1 cellular context compared by ENCODE assay signal in genomic region chr1:1459156-1459555, GRCh38. TPM values are rescaled to one million over a fixed set of nuclear protein-coding genes. Genes with fewer than 3 reads are reported as not detected.
"Had no signal": no experiment of that assay in that cellular context is flagged by ENCODE, and none has a peak within 500 bp of the region (broad histone marks: within the 10 kb centered on the region; RNA-seq: fewer than 3 reads in every experiment).

No MANE protein-coding gene starts in this region.

RNA-seq across cellular contexts. Expression of gene VWA1, which starts 23.7 kb away (rescaled TPM):
- polyA plus RNA-seq: immature natural killer cell had no signal

RNA-seq across cellular contexts. Expression of gene ANKRD65, which starts 38.1 kb away (rescaled TPM):
- polyA plus RNA-seq: immature natural killer cell had no signal
